Comparison of ENCODE assay signal across 27 cellular contexts in genomic region chr11:93849201-93849600, GRCh38. TPM values are rescaled to one million over a fixed set of nuclear protein-coding genes. Genes with fewer than 3 reads are reported as not detected.
A peak's percentile ranks its signal among the peaks of the same experiment; 100 is the strongest.
DNase-seq lines count a peak whose midpoint lies in the region; ATAC-seq and TF ChIP-seq lines count a peak whose summit lies in the region.
"Had no signal": no experiment of that assay in that cellular context is flagged by ENCODE, and none has a peak within 500 bp of the region (broad histone marks: within the 10 kb centered on the region; RNA-seq: fewer than 3 reads in every experiment).

No MANE protein-coding gene starts in this region.

- H3K4me1 ChIP-seq in ACC112 (ENCODE audit: control insufficient read depth, insufficient read depth, low read length, unreplicated experiment) (peaks cover 11% of the 10 kb centered on the region), colonic mucosa (no peaks in the 10 kb centered on the region)
- H3K4me1 ChIP-seq: gastrocnemius medialis, prostate gland, uterus had no signal

- H3K79me2 ChIP-seq in ACC112 (ENCODE audit: control insufficient read depth, insufficient read depth, low read length, unreplicated experiment), result no peaks in the 10 kb centered on the region

- peaks cover 6% of the 10 kb centered on the region for H3K27me3 Mint-ChIP-seq in HFFc6 (ENCODE audit: insufficient read depth)
- peaks cover 10 to 40% (median 12%) of the 10 kb centered on the region in 5 donors for H3K27me3 Mint-ChIP-seq in naive thymus-derived CD8-positive, alpha-beta T cell

- no peak for DNase-seq in HFFc6
- no peak for DNase-seq in colonic mucosa
- DNase-seq in naive thymus-derived CD8-positive, alpha-beta T cell, result no peak
- no peak for DNase-seq in iPS-NIHi11 (ENCODE audit: low spot score)
- DNase-seq in NCI-H1048 (lab: John Stamatoyannopoulos, UW), result no peak
- DNase-seq in NCI-H748 (lab: John Stamatoyannopoulos, UW; ENCODE audit: unreplicated experiment), result no peak
- DNase-seq in NCI-H345 treated with DMSO at 0.1 percent for 48 hours (lab: John Stamatoyannopoulos, UW; ENCODE audit: unreplicated experiment), result no peak
- DNase-seq: activated CD4-positive, alpha-beta T cell treated with anti-CD3 and anti-CD28 coated beads, Interleukin-2, amount 50 U/mL, for 4 hours; activated CD8-positive, alpha-beta memory T cell treated with anti-CD3 and anti-CD28 coated beads, Interleukin-2, amount 50 U/mL, for 4 hours; brain microvascular endothelial cell; C1 segment of cervical spinal cord; EL; gastrocnemius medialis; hippocampal formation; NCI-H2029 treated with DMSO at 0.1 percent for 48 hours; NCI-H2227 treated with DMSO at 0.1 percent for 48 hours; NCI-H748 treated with DMSO at 0.1 percent for 48 hours; stimulated activated CD4-positive, alpha-beta T cell treated with anti-CD3 and anti-CD28 coated beads, Interleukin-2, amount 100 ng/mL, for 24 hours had no signal

- TF ChIP-seq CTCF in HFFc6 (IDR thresholded peaks at IDR 0.05), result no peak
- no peak for TF ChIP-seq CTCF in colonic mucosa (IDR thresholded peaks at IDR 0.05)

- POLR2A ChIA-PET in naive thymus-derived CD8-positive, alpha-beta T cell (lab: Charles Lee), result no interaction called here

- peak overlapping the region; percentile 58 for H2AFZ ChIP-seq in ACC112 (ENCODE audit: low read length, unreplicated experiment)

- H3K9me3 ChIP-seq in colonic mucosa, result no peaks in the 10 kb centered on the region
- H3K9me3 ChIP-seq: gastrocnemius medialis, HAP-1, mucosa of descending colon, prostate gland, uterus had no signal

- intact Hi-C loops in colonic mucosa (cut with DNase I), result no loop called here

- no peak for ATAC-seq in naive thymus-derived CD8-positive, alpha-beta T cell
- ATAC-seq: gastrocnemius medialis; stimulated activated effector memory CD8-positive, alpha-beta T cell treated with anti-CD3 and anti-CD28 coated beads, Interleukin-12 subunit alpha, Interleukin-12 subunit beta, amount 100 ng/mL, for 72 hours had no signal

- peaks cover 45% of the 10 kb centered on the region for H3K4me1 Mint-ChIP-seq in HFFc6 (ENCODE audit: low read depth)
- peaks cover 0 to 6% (median 3%) of the 10 kb centered on the region in 4 donors for H3K4me1 Mint-ChIP-seq in naive thymus-derived CD8-positive, alpha-beta T cell

- H3K36me3 Mint-ChIP-seq in HFFc6 (ENCODE audit: low read depth), result no peaks in the 10 kb centered on the region
- no peaks in the 10 kb centered on the region for H3K36me3 Mint-ChIP-seq in naive thymus-derived CD8-positive, alpha-beta T cell
- H3K36me3 Mint-ChIP-seq: stimulated activated effector memory CD8-positive, alpha-beta T cell treated with anti-CD3 and anti-CD28 coated beads, Interleukin-12 subunit alpha, Interleukin-12 subunit beta, amount 100 ng/mL, for 72 hours had no signal

- H3K27me3 ChIP-seq in ACC112 (ENCODE audit: insufficient read depth, low read length) (no peaks in the 10 kb centered on the region), colonic mucosa (no peaks in the 10 kb centered on the region)
- H3K27me3 ChIP-seq: brain microvascular endothelial cell, uterus had no signal

- H3K27ac Mint-ChIP-seq in HFFc6, result peak overlapping the region; percentile 36
- no peak overlapping the region for H3K27ac Mint-ChIP-seq in naive thymus-derived CD8-positive, alpha-beta T cell
- H3K27ac Mint-ChIP-seq: activated T-helper 2 cell treated with anti-CD3 and anti-CD28 coated beads, Interferon-gamma antibody, Interleukin-2, Interleukin-4, amounts not matched to agents 10 μg/mL and 5 μg/mL and 100 μg/mL, durations not matched to agents 14 hours and 24 hours and 36 hours; stimulated activated effector memory CD8-positive, alpha-beta T cell treated with anti-CD3 and anti-CD28 coated beads, Interleukin-12 subunit alpha, Interleukin-12 subunit beta, amount 100 ng/mL, for 72 hours had no signal

- H3K9me3 Mint-ChIP-seq in HFFc6, result no peaks in the 10 kb centered on the region
- peaks cover 0 to 3% (median 0%) of the 10 kb centered on the region in 9 donors for H3K9me3 Mint-ChIP-seq in naive thymus-derived CD8-positive, alpha-beta T cell
- H3K9me3 Mint-ChIP-seq: activated T-helper 2 cell treated with anti-CD3 and anti-CD28 coated beads, Interferon-gamma antibody, Interleukin-2, Interleukin-4, amounts not matched to agents 10 μg/mL and 5 μg/mL and 100 μg/mL, durations not matched to agents 14 hours and 24 hours and 36 hours; stimulated activated effector memory CD8-positive, alpha-beta T cell treated with anti-CD3 and anti-CD28 coated beads, Interleukin-12 subunit alpha, Interleukin-12 subunit beta, amount 100 ng/mL, for 72 hours had no signal

- H3K36me3 ChIP-seq in ACC112 (ENCODE audit: insufficient read depth, low read length) (no peaks in the 10 kb centered on the region), colonic mucosa (no peaks in the 10 kb centered on the region)
- H3K36me3 ChIP-seq: brain microvascular endothelial cell, gastrocnemius medialis, HAP-1, prostate gland, uterus had no signal

- peak overlapping the region in 1 of 2 donors; percentile 70 for H3K9ac ChIP-seq in colonic mucosa (ENCODE audit: low read depth in 2 of 2, low read length in 2 of 2)

- H3K4me3 ChIP-seq in ACC112 (ENCODE audit: low read depth, low read length) (peak overlapping the region; percentile 90), colonic mucosa (no peak overlapping the region)
- H3K4me3 ChIP-seq: HAP-1, mucosa of descending colon had no signal

- H3K27ac ChIP-seq in ACC112 (ENCODE audit: low read depth, low read length) (no peak overlapping the region), colonic mucosa (peak overlapping the region; percentile 80)
- H3K27ac ChIP-seq: brain microvascular endothelial cell, gastrocnemius medialis, prostate gland had no signal

- peak overlapping the region; percentile 55 for H3K4me3 Mint-ChIP-seq in HFFc6
- H3K4me3 Mint-ChIP-seq in naive thymus-derived CD8-positive, alpha-beta T cell, result peak overlapping the region in 6 of 10 donors; percentile 39 to 62 (median 46)
- H3K4me3 Mint-ChIP-seq: stimulated activated effector memory CD8-positive, alpha-beta T cell treated with anti-CD3 and anti-CD28 coated beads, Interleukin-12 subunit alpha, Interleukin-12 subunit beta, amount 100 ng/mL, for 72 hours had no signal

RNA-seq across cellular contexts. Expression of gene VSTM5, which starts 1.2 kb away (rescaled TPM):
- under 1 TPM in 5 of 6 experiments, not detected in 1; 0.09 to 0.28 (median 0.20) TPM for total RNA-seq in HFFc6 (2021; fragmentation: NEBNext Ultra II Directional; extraction: Animal tissue kit (Norgen Biotek cat#: 25700))
- 1 to 10 TPM; 1.4 to 2.4 TPM for total RNA-seq in colonic mucosa
- not detected for total RNA-seq in naive thymus-derived CD8-positive, alpha-beta T cell
- not detected for polyA plus RNA-seq in naive thymus-derived CD8-positive, alpha-beta T cell
- total RNA-seq: activated T-helper 2 cell treated with anti-CD3 and anti-CD28 coated beads, Interferon-gamma antibody, Interleukin-2, Interleukin-4, amounts not matched to agents 10 μg/mL and 5 μg/mL and 100 μg/mL, durations not matched to agents 14 hours and 24 hours and 36 hours; gastrocnemius medialis; liver; MCF 10A had no signal
